8 cellular contexts compared by ENCODE assay signal in the genomic region with DNA sequence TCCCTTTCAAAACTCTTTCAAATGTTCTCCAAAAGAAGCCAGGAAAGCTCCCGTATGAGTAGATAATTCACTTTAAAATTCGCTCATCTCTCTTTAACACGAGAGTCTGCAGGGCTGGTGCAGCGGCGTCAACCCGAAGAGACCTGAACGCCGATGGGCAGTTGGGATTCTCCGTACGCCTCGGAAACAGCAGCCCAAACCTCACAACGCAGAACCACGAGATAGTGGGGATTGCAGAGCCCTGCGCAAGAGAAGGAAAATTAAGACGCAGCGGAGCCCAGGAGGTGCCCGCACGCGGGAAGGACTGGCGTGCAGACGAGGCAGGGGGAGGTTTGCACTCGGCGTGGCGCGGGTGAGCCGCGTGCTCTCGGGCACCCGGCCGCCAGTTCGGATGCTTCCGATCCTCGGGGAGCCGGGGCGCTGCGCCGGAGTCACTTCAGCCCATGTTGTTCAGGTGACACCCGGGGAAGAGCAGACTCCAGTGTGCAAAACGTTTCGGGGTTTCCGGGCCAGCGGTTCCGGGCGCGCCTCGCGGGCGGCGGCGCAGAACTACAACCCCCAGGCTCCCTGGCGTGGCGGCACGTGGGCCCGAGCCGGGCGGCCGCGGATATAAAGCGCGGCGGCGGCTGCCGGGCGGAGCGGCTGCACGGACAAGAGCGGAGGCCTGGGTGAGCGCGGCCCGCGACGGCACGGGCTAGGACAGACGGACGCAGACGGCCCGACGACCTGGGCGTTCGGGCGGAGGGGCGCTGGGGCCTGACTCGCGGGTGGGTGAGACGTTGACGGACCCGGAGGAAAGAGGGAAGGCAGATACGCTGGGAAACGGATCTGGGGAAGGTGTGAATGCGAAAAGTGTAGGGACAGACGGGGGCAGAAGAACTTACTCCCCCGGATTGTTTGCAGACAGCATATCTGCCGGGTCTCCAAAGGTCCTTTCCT. TPM values are rescaled to one million over a fixed set of nuclear protein-coding genes. Genes with fewer than 3 reads are reported as not detected.
DNase-seq lines count a peak whose midpoint lies in the region; ATAC-seq and TF ChIP-seq lines count a peak whose summit lies in the region.

A gene with protein sequence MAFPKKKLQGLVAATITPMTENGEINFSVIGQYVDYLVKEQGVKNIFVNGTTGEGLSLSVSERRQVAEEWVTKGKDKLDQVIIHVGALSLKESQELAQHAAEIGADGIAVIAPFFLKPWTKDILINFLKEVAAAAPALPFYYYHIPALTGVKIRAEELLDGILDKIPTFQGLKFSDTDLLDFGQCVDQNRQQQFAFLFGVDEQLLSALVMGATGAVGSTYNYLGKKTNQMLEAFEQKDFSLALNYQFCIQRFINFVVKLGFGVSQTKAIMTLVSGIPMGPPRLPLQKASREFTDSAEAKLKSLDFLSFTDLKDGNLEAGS (plus strand): TSS at position 636 of the 939 bp plus-strand sequence. CDS start 4,599 bp downstream, outside the sequence.

- H3K4me1 Mint-ChIP-seq in Caco-2 (ENCODE audit: low read depth, unreplicated experiment), result peaks cover 6% of the 10 kb centered on the region

- H3F3A ChIP-seq in OCI-LY1 (ENCODE audit: insufficient read depth, low read length), result no peaks in the 10 kb centered on the region

- H3K36me3 Mint-ChIP-seq in Caco-2 (ENCODE audit: insufficient read depth, unreplicated experiment), result peaks cover 10% of the 10 kb centered on the region

- peak within 1 kb of the TSS; percentile 89; the same call in 1 of the 2 replicates for H2AFZ ChIP-seq in OCI-LY1 (ENCODE audit: low read length)

- peak within 1 kb of the TSS; percentile 90 for H3K4me2 ChIP-seq in OCI-LY1 (ENCODE audit: low read length)

- H3K9ac ChIP-seq in OCI-LY1 (ENCODE audit: low read length), result peak within 1 kb of the TSS; percentile 77
- H3K9ac ChIP-seq in muscle layer of colon (ENCODE audit: low read length), result peak within 1 kb of the TSS; percentile 27

- WGBS in esophagus, 2 donors, result 0 to 1% methylated on average over 91 to 93 of the region's 93 CpGs

- intact Hi-C loops in Caco-2 (cut with micrococcal nuclease; ENCODE audit: unreplicated experiment), result loop anchor here (2.0 kb wide), 1 partner anchor 49 kb away; a partner anchor contains a TSS

- peak; percentile 89 for ATAC-seq in GM21360 (IDR thresholded peaks at IDR 0.05; ENCODE audit: unreplicated experiment)

- H3K9me2 ChIP-seq in OCI-LY1 (ENCODE audit: low read depth, low read length), result no peaks in the 10 kb centered on the region

- peak within 1 kb of the TSS; percentile 97 for H3K4me3 Mint-ChIP-seq in Caco-2 (ENCODE audit: unreplicated experiment)

- H3K27me3 ChIP-seq in Caco-2 (replicated peaks; ENCODE audit: control insufficient read depth, insufficient read depth, low read length) (no peaks in the 10 kb centered on the region; the same call in 1 of the 2 replicates), OCI-LY1 (ENCODE audit: insufficient read depth, low read length) (no peaks in the 10 kb centered on the region), esophagus (ENCODE audit: control insufficient read depth in 1 of 2, insufficient read depth in 2 of 2, low read length in 2 of 2) (no peaks in the 10 kb centered on the region), muscle layer of colon (ENCODE audit: control insufficient read depth in 1 of 2, insufficient read depth in 2 of 2, low read length in 2 of 2) (no peaks in the 10 kb centered on the region)

- H4K20me1 ChIP-seq in OCI-LY1 (ENCODE audit: insufficient read depth, low read length), result no peaks in the 10 kb centered on the region

- TF ChIP-seq CTCF in Caco-2 (IDR thresholded peaks at IDR 0.05; ENCODE audit: insufficient read depth in 1 of 2, low read depth in 1 of 2, low read length in 1 of 2, severe bottlenecking in 1 of 2, unreplicated experiment in 1 of 2), result no peak
- TF ChIP-seq CTCF in OCI-LY1 (IDR thresholded peaks at IDR 0.05; ENCODE audit: low read length), result no peak

- H3K4me3 ChIP-seq in Caco-2 (ENCODE audit: low read depth, low read length) (peak within 1 kb of the TSS; percentile 76), OCI-LY1 (ENCODE audit: low read depth, low read length, poor library complexity, severe bottlenecking) (peak within 1 kb of the TSS; percentile 64), esophagus (ENCODE audit: low read depth in 1 of 2, low read length in 2 of 2) (peak within 1 kb of the TSS; percentile 70 to 71), muscle layer of colon (ENCODE audit: low read depth in 1 of 2, low read length in 2 of 2) (peak within 1 kb of the TSS; percentile 69 to 73)

- CTCF ChIA-PET in Caco-2 (lab: Charles Lee), result interaction anchor here (8.6 kb wide), 1 partner anchor 192 kb away, joined by 265 read pairs; no protein-coding TSS in a partner anchor

- POLR2A ChIA-PET in Caco-2 (lab: Charles Lee), result no interaction called here

- BruUV-seq in Caco-2 (replicated peaks; lab: Mats Ljungman, UMichigan), result no TSS peak

- peak within 1 kb of the TSS; percentile 63 for H3K27ac Mint-ChIP-seq in Caco-2 (ENCODE audit: unreplicated experiment)

- H3K9me3 ChIP-seq in Caco-2, result no peaks in the 10 kb centered on the region
- no peaks in the 10 kb centered on the region for H3K9me3 ChIP-seq in OCI-LY1 (ENCODE audit: low read length)
- H3K9me3 ChIP-seq in esophagus (ENCODE audit: control insufficient read depth in 2 of 2, insufficient read depth in 1 of 2, low read depth in 1 of 2, low read length in 1 of 2), result no peaks in the 10 kb centered on the region
- H3K9me3 ChIP-seq in muscle layer of colon (ENCODE audit: low read length), result no peaks in the 10 kb centered on the region

- no peaks in the 10 kb centered on the region for H3K79me2 ChIP-seq in OCI-LY1 (ENCODE audit: insufficient read depth, low read length)

- H3K4me1 ChIP-seq in Caco-2 (peaks cover 9% of the 10 kb centered on the region; the same call in 1 of the 2 replicates), OCI-LY1 (ENCODE audit: insufficient read depth, low read length, severe bottlenecking) (peaks cover 16% of the 10 kb centered on the region), esophagus (ENCODE audit: control insufficient read depth in 2 of 2, insufficient read depth in 2 of 2, low read length in 1 of 2) (no peaks in the 10 kb centered on the region), muscle layer of colon (ENCODE audit: insufficient read depth, low read length) (peaks cover 13% of the 10 kb centered on the region)

- no peaks in the 10 kb centered on the region for H3K9me3 Mint-ChIP-seq in Caco-2 (ENCODE audit: unreplicated experiment)

- no peaks in the 10 kb centered on the region for H3K36me3 ChIP-seq in Caco-2 (ENCODE audit: control insufficient read depth, insufficient read depth, low read length)
- no peaks in the 10 kb centered on the region for H3K36me3 ChIP-seq in OCI-LY1 (ENCODE audit: insufficient read depth, low read length)
- peaks cover 0 to under 1% of the 10 kb centered on the region in 2 donors for H3K36me3 ChIP-seq in esophagus (ENCODE audit: control insufficient read depth in 2 of 2, insufficient read depth in 2 of 2, low read length in 1 of 2)
- peaks cover 2% of the 10 kb centered on the region for H3K36me3 ChIP-seq in muscle layer of colon (ENCODE audit: insufficient read depth, low read length)

- H3K27ac ChIP-seq in OCI-LY1 (ENCODE audit: low read depth, low read length, poor library complexity, severe bottlenecking) (no peak within 1 kb of the TSS), esophagus (ENCODE audit: low read depth in 2 of 2, low read length in 1 of 2) (peak within 1 kb of the TSS; percentile 86 to 87), muscle layer of colon (ENCODE audit: low read depth, low read length) (peak within 1 kb of the TSS; percentile 80)

- H3K27me3 Mint-ChIP-seq in Caco-2 (ENCODE audit: insufficient read depth, unreplicated experiment), result peaks cover 7% of the 10 kb centered on the region

- peak; percentile 72 to 89 for DNase-seq in Caco-2
- peak; percentile 81 for DNase-seq in HT1080 (ENCODE audit: low read depth)
- DNase-seq in activated T-cell treated with anti-CD3 and anti-CD28 coated beads for 4 hours, result peak; percentile 75
- peak; percentile 63 to 82 for DNase-seq in stimulated activated CD8-positive, alpha-beta memory T cell treated with anti-CD3 and anti-CD28 coated beads, Interleukin-7, amount 100 ng/mL, for 4 hours (ENCODE audit: low read depth in 2 of 2)

RNA-seq across cellular contexts. Expression of the gene that starts here (rescaled TPM):
- 3.5 and 4.8 TPM in 2 replicates for total RNA-seq in Caco-2 (2022)
- 1.4 and 1.7 TPM in 2 replicates for total RNA-seq in HT1080 (2014; rRNA removed; shearing (Covaris generic))
- 1.7 and 2.7 TPM in 2 replicates for polyA plus RNA-seq in HT1080 (2015; cell fraction: cytosol; rRNA removed)
- 3.8 and 4.0 TPM in 2 replicates for polyA plus RNA-seq in HT1080 (2015; cell fraction: nucleus; rRNA removed)
- polyA plus RNA-seq in esophagus, result 1 to 10 TPM; 5.5 to 7.2 TPM
